In genomic region chr1:40620586-40620985, GRCh38 we compare ENCODE assay signal across 22 cellular contexts.
"Had no signal": no experiment of that assay in that cellular context is flagged by ENCODE, and none has a peak within 500 bp of the region (broad histone marks: within the 10 kb centered on the region; RNA-seq: fewer than 3 reads in every experiment).

No MANE protein-coding gene starts in this region.

- H3K27ac ChIP-seq: epithelial cell of prostate, esophagus squamous epithelium, ovary, psoas muscle, sigmoid colon, skin epidermis, spleen, transverse colon, upper lobe of right lung, uterus had no signal

- DNase-seq: effector CD8-positive, alpha-beta T cell; endodermal cell; esophagus squamous epithelium; hypothalamus; immature natural killer cell; naive thymus-derived CD8-positive, alpha-beta T cell; nephron progenitor cell; nucleus accumbens; ovary; psoas muscle; right cardiac atrium; sigmoid colon; spleen; stimulated activated CD4-positive, alpha-beta T cell treated with anti-CD3 and anti-CD28 coated beads, Interleukin-4, amount 100 ng/mL, for 4 hours; stimulated activated naive CD8-positive, alpha-beta T cell treated with anti-CD3 and anti-CD28 coated beads, Interleukin-15, Interleukin-2, amounts not matched to agents 100 U/mL and 50 U/mL, for 24 hours; transverse colon; upper lobe of right lung; uterus had no signal

- H3K4me3 ChIP-seq: esophagus squamous epithelium, lung, ovary, psoas muscle, sigmoid colon, skin epidermis, spleen, transverse colon, upper lobe of right lung, uterus had no signal

- H3K4me1 ChIP-seq: esophagus squamous epithelium, psoas muscle, spleen, transverse colon, upper lobe of right lung, uterus had no signal

- H3K27me3 ChIP-seq: esophagus squamous epithelium, ovary, sigmoid colon, spleen, transverse colon, upper lobe of right lung, uterus had no signal

- H3K36me3 ChIP-seq: esophagus squamous epithelium, ovary, sigmoid colon, transverse colon, upper lobe of right lung, uterus had no signal

- ATAC-seq: naive thymus-derived CD8-positive, alpha-beta T cell; psoas muscle; right cardiac atrium; stimulated activated memory B cell treated with anti-CD40 and anti-IgM and Interleukin-4, amounts not matched to agents 10 μg/mL and 1 μg/mL and 100 μg/mL, for 72 hours; stimulated activated naive CD8-positive, alpha-beta T cell treated with anti-CD3 and anti-CD28 coated beads, Interleukin-15, Interleukin-2, amounts not matched to agents 100 U/mL and 50 U/mL, for 24 hours; upper lobe of right lung had no signal

- H3K9me3 ChIP-seq: esophagus squamous epithelium, ovary, psoas muscle, spleen, transverse colon, upper lobe of right lung, uterus had no signal
